In the genomic region with DNA sequence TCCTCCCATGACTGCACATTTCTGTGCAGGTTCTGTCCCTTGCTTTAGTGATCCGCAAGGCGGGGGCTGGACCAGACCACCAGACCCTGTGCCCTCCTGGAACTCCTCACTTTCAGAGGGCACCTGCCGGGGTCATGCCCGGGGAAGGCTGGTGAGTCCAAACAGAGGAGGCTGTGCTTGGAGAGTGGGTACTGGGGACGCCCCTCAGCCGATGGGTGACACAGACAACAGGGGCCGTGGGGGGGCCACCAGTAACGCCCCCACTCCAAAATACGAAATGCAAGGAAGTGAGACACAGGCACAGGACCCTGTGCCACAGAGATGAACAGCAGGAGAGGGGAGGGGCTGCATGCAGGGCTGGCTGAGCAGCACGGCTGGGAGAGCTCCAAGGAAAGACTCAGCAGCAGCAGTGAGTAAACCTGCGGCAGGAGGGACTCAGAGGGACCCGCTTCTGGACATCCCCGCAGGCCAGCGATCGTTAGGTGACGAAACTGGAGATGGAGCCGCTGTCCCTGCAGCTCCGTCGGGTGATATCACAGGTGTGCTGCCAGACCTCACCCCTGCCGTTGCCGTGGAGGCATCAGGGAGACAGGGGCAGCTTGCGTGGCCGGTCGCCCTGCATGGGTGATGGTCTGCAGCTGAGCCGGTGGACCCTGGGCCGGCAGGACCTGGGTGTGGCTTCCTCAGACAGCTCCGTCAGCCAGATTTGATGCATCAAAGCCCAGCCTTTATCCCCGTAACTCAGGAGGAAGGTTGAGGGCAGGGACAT, we compare ENCODE assay signal across 1 cellular context.
TF ChIP-seq lines count a peak whose summit lies in the region.

No MANE protein-coding gene starts in this region.

TF ChIP-seq in IMR-90, 13 proteins besides CTCF, POLR2A, EP300 and RAD21:
- no peak for TF ChIP-seq CEBPB (IDR thresholded peaks at IDR 0.05; ENCODE audit: low read depth, low read length)
- TF ChIP-seq RCOR1 (IDR thresholded peaks at IDR 0.05; ENCODE audit: insufficient replicate concordance, low read length) = no peak
- TF ChIP-seq FOS (IDR thresholded peaks at IDR 0.05; ENCODE audit: low read depth, low read length) = no peak
- no peak for TF ChIP-seq SMC3 (IDR thresholded peaks at IDR 0.05; ENCODE audit: low read depth, low read length)
- TF ChIP-seq MXI1 (IDR thresholded peaks at IDR 0.05; ENCODE audit: borderline replicate concordance, low read depth, low read length) = no peak
- TF ChIP-seq NFE2L2 (IDR thresholded peaks at IDR 0.05; ENCODE audit: low read depth, low read length) = no peak
- TF ChIP-seq CHD1 (IDR thresholded peaks at IDR 0.05; ENCODE audit: low read depth, low read length) = no peak
TF ChIP-seq in IMR-90: peak in this region for 0.
